In the genomic region with DNA sequence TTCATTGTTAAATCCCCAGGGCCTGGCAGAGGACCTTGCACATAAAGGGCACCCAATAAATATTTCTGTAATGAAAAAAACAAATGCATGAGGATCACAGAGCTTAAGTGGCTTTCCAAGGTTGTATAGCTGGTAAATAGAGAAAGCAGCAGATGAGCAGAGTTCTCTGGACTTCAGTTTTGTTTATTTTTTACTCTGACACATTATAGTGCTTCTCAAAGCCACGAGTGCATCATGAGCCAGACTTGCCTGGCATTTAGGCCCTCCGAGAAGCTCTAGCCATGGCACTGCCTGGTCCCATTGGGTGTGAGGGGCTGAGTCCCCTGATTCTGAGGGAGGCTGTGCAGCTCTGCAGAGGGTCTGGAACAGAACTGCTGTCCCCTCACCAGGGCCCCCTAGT, we compare ENCODE assay signal across 18 cellular contexts.
A peak's percentile ranks its signal among the peaks of the same experiment; 100 is the strongest.
DNase-seq lines count a peak whose midpoint lies in the region; ATAC-seq and TF ChIP-seq lines count a peak whose summit lies in the region.
"Had no signal": no experiment of that assay in that cellular context is flagged by ENCODE, and none has a peak within 500 bp of the region (broad histone marks: within the 10 kb centered on the region; RNA-seq: fewer than 3 reads in every experiment).

No MANE protein-coding gene starts in this region.

- CTCF ChIA-PET in PC-9 (lab: Charles Lee) = no interaction called here

- H4K20me1 ChIP-seq in BLaER1 (no peaks in the 10 kb centered on the region), osteoblast (ENCODE audit: insufficient read depth, low read length) (no peaks in the 10 kb centered on the region), PC-9 (ENCODE audit: insufficient read depth) (no peaks in the 10 kb centered on the region)

- H3K9me3 ChIP-seq in BLaER1 (0 out of 2 replicates have a peak, but pooled peaks cover under 1% of the 10 kb centered on the region), KOPT-K1 (ENCODE audit: insufficient read depth, low read length, poor library complexity, severe bottlenecking) (peaks cover 1% of the 10 kb centered on the region), esophagus muscularis mucosa (peaks cover 0 to 2% (median 0%) of the 10 kb centered on the region in 4 donors), osteoblast (ENCODE audit: low read depth, low read length) (no peaks in the 10 kb centered on the region), PC-9 (ENCODE audit: insufficient read depth, low read depth) (no peaks in the 10 kb centered on the region)

- H3F3A ChIP-seq in PC-9 (ENCODE audit: insufficient read depth, low read depth) = no peaks in the 10 kb centered on the region

- WGBS in esophagus muscularis mucosa = 69% methylated on average over 2 of the region's 2 CpGs

- no peak for ATAC-seq in naive thymus-derived CD8-positive, alpha-beta T cell
- no peak for ATAC-seq in GM21390 (IDR thresholded peaks at IDR 0.05; ENCODE audit: unreplicated experiment)
- ATAC-seq: PC-3 had no signal

- peaks cover 0 to 9% (median 4%) of the 10 kb centered on the region in 3 donors for H3K36me3 Mint-ChIP-seq in naive thymus-derived CD8-positive, alpha-beta T cell

- H2AFZ ChIP-seq in osteoblast (ENCODE audit: low read length) (peak overlapping the region; percentile 78), PC-9 (no peak overlapping the region)

- no peak for TF ChIP-seq POLR2A in esophagus muscularis mucosa (IDR thresholded peaks at IDR 0.05; ENCODE audit: low read depth)

- intact Hi-C loops in esophagus muscularis mucosa (cut with DNase I) (no loop called here), PC-9 (cut with micrococcal nuclease; ENCODE audit: unreplicated experiment) (no loop called here)

- H3K79me2 ChIP-seq in osteoblast (ENCODE audit: insufficient read depth, low read length) (no peaks in the 10 kb centered on the region), PC-9 (ENCODE audit: low read depth) (no peaks in the 10 kb centered on the region)

- peak overlapping the region; percentile 62 for H3K4me2 ChIP-seq in BLaER1
- H3K4me2 ChIP-seq in osteoblast (ENCODE audit: insufficient read depth, low read length) = no peak overlapping the region
- no peak overlapping the region for H3K4me2 ChIP-seq in PC-9

- no TSS peak for BruUV-seq in PC-9 (replicated peaks; lab: Mats Ljungman, UMichigan)

- H3K9me3 Mint-ChIP-seq in naive thymus-derived CD8-positive, alpha-beta T cell = peaks cover 0 to 14% (median 8%) of the 10 kb centered on the region in 9 donors

- H3K4me1 Mint-ChIP-seq in naive thymus-derived CD8-positive, alpha-beta T cell = no peaks in the 10 kb centered on the region

- H3K4me3 Mint-ChIP-seq in naive thymus-derived CD8-positive, alpha-beta T cell = no peak overlapping the region
- H3K4me3 Mint-ChIP-seq: CD4-positive, alpha-beta T cell had no signal

- H3K36me3 ChIP-seq in BLaER1 (no peaks in the 10 kb centered on the region), KOPT-K1 (ENCODE audit: insufficient read depth, low read length) (no peaks in the 10 kb centered on the region), esophagus muscularis mucosa (no peaks in the 10 kb centered on the region), osteoblast (ENCODE audit: insufficient read depth, low read length) (no peaks in the 10 kb centered on the region), PC-9 (ENCODE audit: low read depth) (no peaks in the 10 kb centered on the region)

- H3K27ac ChIP-seq in BLaER1 (peak overlapping the region; percentile 22; the same call in 1 of the 2 replicates), KOPT-K1 (ENCODE audit: low read depth, low read length, poor library complexity, severe bottlenecking) (peak overlapping the region; percentile 21), esophagus muscularis mucosa (replicated peaks in 1 of 4) (no peak overlapping the region), osteoblast (ENCODE audit: low read depth, low read length) (no peak overlapping the region), PC-9 (no peak overlapping the region)

- peak; percentile 62 for DNase-seq in esophagus muscularis mucosa (ENCODE audit: extremely low spot score)
- peak; percentile 91 for DNase-seq in osteoblast (ENCODE audit: insufficient read length, low spot score, missing footprints)
- no peak for DNase-seq in naive thymus-derived CD8-positive, alpha-beta T cell
- DNase-seq in PC-9 = no peak
- DNase-seq in NOMO-1 (lab: John Stamatoyannopoulos, UW; ENCODE audit: unreplicated experiment in 2 of 2) = no peak
- DNase-seq: Calu3; CD4-positive, alpha-beta T cell; DMS79; GF-D8; NCI-H1048; NCI-H2107; NCI-H226; NCI-H526 treated with DMSO at 0.1 percent for 48 hours; NK-92 treated with Interleukin-12 subunit alpha and Interleukin-12 subunit beta, amount 100 ng/mL, for 24 hours; PC-3 had no signal

- peaks cover 0 to 8% (median 0%) of the 10 kb centered on the region in 5 donors for H3K27me3 Mint-ChIP-seq in naive thymus-derived CD8-positive, alpha-beta T cell
- H3K27me3 Mint-ChIP-seq: CD4-positive, alpha-beta T cell had no signal

- no peak for TF ChIP-seq EP300 in esophagus muscularis mucosa (IDR thresholded peaks at IDR 0.05)

- H3K9ac ChIP-seq in BLaER1 = no peak overlapping the region

- no peak overlapping the region for H3K27ac Mint-ChIP-seq in naive thymus-derived CD8-positive, alpha-beta T cell
- H3K27ac Mint-ChIP-seq: CD4-positive, alpha-beta T cell had no signal

- no peak overlapping the region for H3K4me3 ChIP-seq in BLaER1
- no peak overlapping the region for H3K4me3 ChIP-seq in esophagus muscularis mucosa
- H3K4me3 ChIP-seq in osteoblast (ENCODE audit: insufficient read depth, low read length) = no peak overlapping the region
- no peak overlapping the region for H3K4me3 ChIP-seq in PC-9

- TF ChIP-seq CTCF in esophagus muscularis mucosa (IDR thresholded peaks at IDR 0.05) (no peak), osteoblast (IDR thresholded peaks at IDR 0.05; ENCODE audit: extremely low read depth, low read depth, low read length) (no peak), PC-9 (conservative IDR thresholded peaks at IDR 0.05) (no peak)

- no peaks in the 10 kb centered on the region; the same call in 1 of the 2 replicates for H3K9me2 ChIP-seq in PC-9 (ENCODE audit: insufficient read depth)

- POLR2A ChIA-PET in naive thymus-derived CD8-positive, alpha-beta T cell (lab: Charles Lee) = no interaction called here
- POLR2A ChIA-PET in PC-9 (lab: Charles Lee; ENCODE audit: unreplicated experiment) = no interaction called here

- H3K27me3 ChIP-seq in BLaER1 (no peaks in the 10 kb centered on the region), esophagus muscularis mucosa (no peaks in the 10 kb centered on the region), osteoblast (ENCODE audit: insufficient read depth, low read length) (no peaks in the 10 kb centered on the region), PC-9 (ENCODE audit: insufficient read depth, low read depth) (peaks cover 52% of the 10 kb centered on the region)

- H3K4me1 ChIP-seq in BLaER1 (peaks cover 35% of the 10 kb centered on the region), esophagus muscularis mucosa (no peaks in the 10 kb centered on the region), osteoblast (ENCODE audit: insufficient read depth, low read length) (peaks cover 13% of the 10 kb centered on the region), PC-9 (replicated peaks; ENCODE audit: insufficient read depth) (no peaks in the 10 kb centered on the region)

Comparison
In these comparisons a context has a peak if more than half of its experiments do, and no peak if none do; other contexts are left out.
1. H3K27ac ChIP-seq: peak in BLaER1 (single experiment) and KOPT-K1 (single experiment); none in esophagus muscularis mucosa (0 of 4), osteoblast (single experiment) and PC-9 (single experiment).
2. DNase-seq: peak in esophagus muscularis mucosa (single experiment) and osteoblast (single experiment); none in naive thymus-derived CD8-positive, alpha-beta T cell (0 of 10), PC-9 (0 of 2) and NOMO-1 (0 of 2).